ENCODE assay signal across 14 cellular contexts in genomic region chr7:100724364-100724763, GRCh38. TPM values are rescaled to one million over a fixed set of nuclear protein-coding genes. Genes with fewer than 3 reads are reported as not detected.
DNase-seq lines count a peak whose midpoint lies in the region; ATAC-seq, FAIRE-seq and TF ChIP-seq lines count a peak whose summit lies in the region.
"Not testable (repeated sequence)": the region's sequence is repeated elsewhere in the genome, so short reads cannot be mapped to it uniquely, and the experiment has no call there.
"Had no signal": no experiment of that assay in that cellular context is flagged by ENCODE, and none has a peak within 500 bp of the region (broad histone marks: within the 10 kb centered on the region; RNA-seq: fewer than 3 reads in every experiment).

No MANE protein-coding gene starts in this region.

- not testable (repeated sequence) for H3K36me3 ChIP-seq in HEK293 (ENCODE audit: control insufficient read depth in 2 of 2, insufficient read depth in 1 of 2, low read length in 2 of 2); K562 (ENCODE audit: control insufficient read depth, insufficient read depth, low read length); liver (ENCODE audit: control insufficient read depth in 4 of 4, insufficient read depth in 3 of 4, low read depth in 1 of 4, low read length in 3 of 4); pancreas

- POLR2A ChIA-PET in HEK293 (lab: Yijun Ruan, JAX), result interaction anchor here (1.4 kb wide), 1 partner anchor 138 kb away, joined by 4 read pairs; the partner anchor contains the start of genes FBXO24 and LRCH4
- POLR2A ChIA-PET in K562 (lab: Yijun Ruan, JAX), result not testable (repeated sequence)

- ATAC-seq in K562, pancreas: not testable (repeated sequence)

- not testable (repeated sequence) for H4K20me1 ChIP-seq in K562 (replicated peaks; ENCODE audit: control insufficient read depth, insufficient read depth, low read length)

- not testable (repeated sequence) for H3K27ac ChIP-seq in HEK293 (ENCODE audit: extremely low read depth, low read depth, low read length); K562 (ENCODE audit: extremely low read depth, low read depth, low read length)
- H3K27ac ChIP-seq in liver (ENCODE audit: low read depth in 1 of 2, low read length in 2 of 2) (peak overlapping the region; percentile 82 to 93), pancreas (peak overlapping the region in 3 of 4 donors; percentile 15 to 78 (median 66))

- not testable (repeated sequence) for TF ChIP-seq RAD21 in K562 (CRISPR knock-in tag; conservative IDR thresholded peaks at IDR 0.05 in 1 of 2, IDR thresholded peaks at IDR 0.05 in 1 of 2); liver (IDR thresholded peaks at IDR 0.05)

- peak overlapping the region; percentile 38 for H3K4me3 Mint-ChIP-seq in endothelial cell (ENCODE audit: unreplicated experiment)

- peaks cover 26% of the 10 kb centered on the region for H3K27me3 Mint-ChIP-seq in endothelial cell (ENCODE audit: unreplicated experiment)

- H3K9me3 Mint-ChIP-seq in endothelial cell (ENCODE audit: unreplicated experiment), result not testable (repeated sequence)

- intact Hi-C loops in K562 (cut with micrococcal nuclease), result loop anchor here (2.0 to 10.0 kb wide), 3 partner anchors 160 to 320 kb away; no protein-coding TSS in a partner anchor
- intact Hi-C loops in pancreas (cut with DNase I), result not testable (repeated sequence)

- not testable (repeated sequence) for FAIRE-seq in K562 (lab: Jason Lieb, UNC); pancreas (lab: Jason Lieb, UNC)

- H3K36me3 Mint-ChIP-seq in endothelial cell (ENCODE audit: low read depth, unreplicated experiment), result not testable (repeated sequence)

- H3K9me3 ChIP-seq in HEK293 (ENCODE audit: control insufficient read depth, insufficient read depth, low read depth, low read length); K562 (replicated peaks; ENCODE audit: control insufficient read depth, insufficient read depth, low read depth, low read length); liver (ENCODE audit: control insufficient read depth in 4 of 4, low read length in 3 of 4); pancreas: not testable (repeated sequence)

- not testable (repeated sequence) for TF ChIP-seq CTCF in HEK293 (tag by site-specific recombination; IDR thresholded peaks at IDR 0.05); K562 (IDR thresholded peaks at IDR 0.05 in 2 of 3, conservative IDR thresholded peaks at IDR 0.05 in 1 of 3; ENCODE audit: insufficient read depth in 2 of 3, low read depth in 1 of 3, low read length in 3 of 3); endothelial cell (IDR thresholded peaks at IDR 0.05; ENCODE audit: unreplicated experiment); liver (IDR thresholded peaks at IDR 0.05; ENCODE audit: low read depth, low read length, missing input control); pancreas (IDR thresholded peaks at IDR 0.05)

- H3K4me2 ChIP-seq in K562 (ENCODE audit: insufficient read depth, low read length), result not testable (repeated sequence)

- BruUV-seq in K562 (replicated peaks; lab: Mats Ljungman, UMichigan), result not testable (repeated sequence)

- DNase-seq in K562 (ENCODE audit: extremely low read depth in 1 of 4, low spot score in 3 of 4); endothelial cell (ENCODE audit: low spot score); pancreas: not testable (repeated sequence)

- H3K9me1 ChIP-seq in K562 (ENCODE audit: control insufficient read depth, insufficient read depth, low read length), result not testable (repeated sequence)

- not testable (repeated sequence) for H3K79me2 ChIP-seq in K562 (ENCODE audit: control insufficient read depth, insufficient read depth, low read length)

- not testable (repeated sequence) for H2AFZ ChIP-seq in K562 (ENCODE audit: low read depth, low read length)

- not testable (repeated sequence) for TF ChIP-seq POLR2A in K562 (conservative IDR thresholded peaks at IDR 0.05)

- TF ChIP-seq EP300 in K562 (IDR thresholded peaks at IDR 0.05; ENCODE audit: low read length), result not testable (repeated sequence)

- not testable (repeated sequence) for H3K4me1 ChIP-seq in HEK293 (ENCODE audit: control insufficient read depth, insufficient read depth, low read length)
- H3K4me1 ChIP-seq in K562 (replicated peaks in 1 of 2; ENCODE audit: control insufficient read depth in 2 of 2, insufficient read depth in 2 of 2, low read length in 2 of 2) (peaks cover 6 to 30% of the 10 kb centered on the region in 2 experiments; a peak in 3 of 5 replicates), liver (ENCODE audit: control insufficient read depth in 4 of 4, insufficient read depth in 4 of 4, low read length in 3 of 4) (peaks cover 10 to 68% (median 49%) of the 10 kb centered on the region in 4 donors), pancreas (peaks cover 0 to 14% (median 11%) of the 10 kb centered on the region in 3 donors)

- H3K27ac Mint-ChIP-seq in endothelial cell (ENCODE audit: unreplicated experiment), result not testable (repeated sequence)

- CTCF ChIA-PET in HEK293 (lab: Yijun Ruan, JAX) (interaction anchor here (0.6 to 10.1 kb wide), 13 partner anchors 8 to 567 kb away, joined by 3 to 100 read pairs (median 5); partner anchors contain the start of genes POP7, SLC12A9 and TRIP6), K562 (lab: Yijun Ruan, JAX; ENCODE audit: low intra/inter-chr PET ratio) (interaction anchor here (1.5 to 2.2 kb wide), 2 partner anchors 19 to 254 kb away, joined by 7 to 16 read pairs; partner anchors contain the start of gene POP7)

- not testable (repeated sequence) for H3K4me3 ChIP-seq in HEK293 (ENCODE audit: low read depth, low read length); K562
- peak overlapping the region in 1 of 3 donors; percentile 23 for H3K4me3 ChIP-seq in liver (ENCODE audit: low read depth in 1 of 3, low read length in 3 of 3)
- H3K4me3 ChIP-seq in pancreas, result peak overlapping the region in 2 of 4 donors; percentile 17 to 27

- 48% methylated on average over 2 of the region's 2 CpGs for WGBS in K562 (ENCODE audit: insufficient coverage, low coverage, missing lambda C conversion rate)
- WGBS in liver, result 95% methylated on average over 2 of the region's 2 CpGs
- 92 to 94% methylated on average over 2 of the region's 2 CpGs for WGBS in pancreas, 2 donors

- peaks cover 18% of the 10 kb centered on the region for H3K4me1 Mint-ChIP-seq in endothelial cell (ENCODE audit: unreplicated experiment)

- not testable (repeated sequence) for H3K9ac ChIP-seq in K562 (ENCODE audit: insufficient read depth in 1 of 2, low read depth in 2 of 2, low read length in 2 of 2)
- peak overlapping the region in 1 of 2 donors; percentile 43 for H3K9ac ChIP-seq in liver (ENCODE audit: low read depth in 1 of 2, low read length in 2 of 2)

- in situ Hi-C loops in K562 (cut with MboI), result not testable (repeated sequence)

- peaks cover 4 to 24% of the 10 kb centered on the region in 2 experiments; a peak in 4 of 5 replicates for H3K27me3 ChIP-seq in K562 (ENCODE audit: control insufficient read depth in 2 of 2, insufficient read depth in 2 of 2, low read length in 2 of 2)
- H3K27me3 ChIP-seq in liver (ENCODE audit: control insufficient read depth in 4 of 4, insufficient read depth in 4 of 4, low read length in 3 of 4); pancreas: not testable (repeated sequence)

RNA-seq across cellular contexts. Expression of gene EPO, which starts 4.1 kb away (rescaled TPM):
- total RNA-seq in K562 (2011; cell fraction: chromatin; rRNA removed; ENCODE audit: low replicate concordance), result 0.60 TPM in 1 of 2 replicates, not detected in the other
- total RNA-seq in K562 (2011; cell fraction: nucleolus; rRNA removed), result 0.26 and 0.33 TPM in 2 replicates
- not detected in 2 replicates for total RNA-seq in K562 (2011; cell fraction: nucleoplasm; rRNA removed)
- total RNA-seq in K562 (2014; rRNA removed), result 0.20 TPM in 1 of 2 replicates, not detected in the other
- total RNA-seq in K562 (2014; rRNA removed; fragmentation: Illumina TruSeq; extraction: Trizol), result not detected in 2 replicates
- not detected in 2 replicates for total RNA-seq in K562 (2015; rRNA removed; fragmentation: Illumina TruSeq; extraction: Trizol)
- not detected in 2 replicates for total RNA-seq in K562 (2021)
- polyA plus RNA-seq in K562 (2011; rRNA removed), result 0.07 and 0.20 TPM in 2 replicates
- polyA plus RNA-seq in K562 (2011; cell fraction: cytosol; rRNA removed), result 0.12 and 0.15 TPM in 2 replicates
- polyA plus RNA-seq in K562 (2011; cell fraction: nucleus; rRNA removed), result 0.29 and 0.53 TPM in 2 replicates
- polyA plus RNA-seq in K562 (2012), result 0.10 TPM in 1 of 2 replicates, not detected in the other
- polyA plus RNA-seq in K562 (2014; fragmentation: Illumina TruSeq; extraction: Trizol), result not detected in 2 replicates
- under 1 TPM in 1 of 2 experiments, not detected in 1; 0.06 TPM for polyA plus RNA-seq in K562 (2014; fragmentation: Nextera tagmentation; extraction: Ambion mirVana)
- polyA plus RNA-seq in K562 (2014; rRNA removed), result 0.41 TPM in 1 of 2 replicates, not detected in the other
- not detected in 2 replicates for polyA minus RNA-seq in K562 (2011; rRNA and poly(A)+ RNA removed)
- polyA minus RNA-seq in K562 (2011; cell fraction: cytosol; rRNA and poly(A)+ RNA removed), result not detected in 2 replicates
- not detected in 2 replicates for polyA minus RNA-seq in K562 (2011; cell fraction: nucleus; rRNA and poly(A)+ RNA removed)
- 0.33 TPM for total RNA-seq in endothelial cell (ENCODE audit: unreplicated experiment)
- 1 to 10 TPM; 1.3 to 1.5 TPM for total RNA-seq in liver
- polyA plus RNA-seq in liver, result 10 to 100 TPM in 1 of 2 donors, 1 to 10 TPM in 1; 5.3 to 22.9 TPM
- total RNA-seq in pancreas, result 1 to 10 TPM; 1.6 to 5.5 (median 3.9) TPM
- polyA plus RNA-seq in pancreas, result 1 to 10 TPM; 1.8 to 5.9 TPM
- total RNA-seq: CD4-positive, alpha-beta memory T cell; CD4-positive, CD25-positive, alpha-beta regulatory T cell; Daoy; G401; GM12878 had no signal
- polyA plus RNA-seq: AG04450; CD14-positive monocyte; CD4-positive, alpha-beta memory T cell; CD8-positive, alpha-beta memory T cell had no signal

RNA-seq across cellular contexts. Expression of gene ZAN, which starts 9.0 kb away (rescaled TPM):
- total RNA-seq in K562 (2011; cell fraction: chromatin; rRNA removed; ENCODE audit: low replicate concordance), result not detected in 2 replicates
- total RNA-seq in K562 (2011; cell fraction: nucleolus; rRNA removed), result not detected in 2 replicates
- not detected in 2 replicates for total RNA-seq in K562 (2011; cell fraction: nucleoplasm; rRNA removed)
- total RNA-seq in K562 (2014; rRNA removed), result not detected in 2 replicates
- total RNA-seq in K562 (2014; rRNA removed; fragmentation: Illumina TruSeq; extraction: Trizol), result not detected in 2 replicates
- total RNA-seq in K562 (2015; rRNA removed; fragmentation: Illumina TruSeq; extraction: Trizol), result not detected in 2 replicates
- total RNA-seq in K562 (2021), result not detected in 2 replicates
- polyA plus RNA-seq in K562 (2011; rRNA removed), result not detected in 2 replicates
- polyA plus RNA-seq in K562 (2011; cell fraction: cytosol; rRNA removed), result not detected in 2 replicates
- polyA plus RNA-seq in K562 (2011; cell fraction: nucleus; rRNA removed), result 0.01 TPM in 1 of 2 replicates, not detected in the other
- not detected in 2 replicates for polyA plus RNA-seq in K562 (2012)
- not detected in 2 replicates for polyA plus RNA-seq in K562 (2014; fragmentation: Illumina TruSeq; extraction: Trizol)
- polyA plus RNA-seq in K562 (2014; fragmentation: Nextera tagmentation; extraction: Ambion mirVana), result not detected
- polyA plus RNA-seq in K562 (2014; rRNA removed), result not detected in 2 replicates
- polyA minus RNA-seq in K562 (2011; rRNA and poly(A)+ RNA removed), result not detected in 2 replicates
- polyA minus RNA-seq in K562 (2011; cell fraction: cytosol; rRNA and poly(A)+ RNA removed), result not detected in 2 replicates
- polyA minus RNA-seq in K562 (2011; cell fraction: nucleus; rRNA and poly(A)+ RNA removed), result not detected in 2 replicates
- total RNA-seq in endothelial cell (ENCODE audit: unreplicated experiment), result 0.05 TPM
- under 1 TPM in 1 of 2 donors, not detected in 1; under 0.01 TPM for total RNA-seq in liver
- polyA plus RNA-seq in liver, result under 1 TPM in 1 of 2 donors, not detected in 1; 0.08 TPM
- total RNA-seq in pancreas, result under 1 TPM in 3 of 6 donors, not detected in 3; 0.03 to 0.05 (median 0.03) TPM
- polyA plus RNA-seq in pancreas, result under 1 TPM; 0.02 to 0.04 TPM
- total RNA-seq: A673; CD4-positive, alpha-beta memory T cell; CD4-positive, CD25-positive, alpha-beta regulatory T cell; CD8-positive, alpha-beta memory T cell; Daoy; G401; GM12878 had no signal
- polyA plus RNA-seq: AG04450; CD14-positive monocyte; CD4-positive, alpha-beta memory T cell; CD4-positive, CD25-positive, alpha-beta regulatory T cell; CD8-positive, alpha-beta memory T cell; GM12878 had no signal

RNA-seq across cellular contexts. Expression of gene POP7, which starts 18.4 kb away (rescaled TPM):
- total RNA-seq in K562 (2011; cell fraction: chromatin; rRNA removed; ENCODE audit: low replicate concordance), result 7.9 and 28.1 TPM in 2 replicates
- total RNA-seq in K562 (2011; cell fraction: nucleolus; rRNA removed), result 39.7 and 46.0 TPM in 2 replicates
- 24.5 and 27.6 TPM in 2 replicates for total RNA-seq in K562 (2011; cell fraction: nucleoplasm; rRNA removed)
- total RNA-seq in K562 (2014; rRNA removed), result 150 and 214 TPM in 2 replicates
- total RNA-seq in K562 (2014; rRNA removed; fragmentation: Illumina TruSeq; extraction: Trizol), result 46.7 and 49.9 TPM in 2 replicates
- total RNA-seq in K562 (2015; rRNA removed; fragmentation: Illumina TruSeq; extraction: Trizol), result 115 TPM in 2 replicates
- 109 TPM in 2 replicates for total RNA-seq in K562 (2021)
- polyA plus RNA-seq in K562 (2011; rRNA removed), result 43.3 and 68.9 TPM in 2 replicates
- polyA plus RNA-seq in K562 (2011; cell fraction: cytosol; rRNA removed), result 72.5 and 209 TPM in 2 replicates
- 33.6 and 51.3 TPM in 2 replicates for polyA plus RNA-seq in K562 (2011; cell fraction: nucleus; rRNA removed)
- polyA plus RNA-seq in K562 (2012), result 73.1 and 110 TPM in 2 replicates
- 46.0 and 87.4 TPM in 2 replicates for polyA plus RNA-seq in K562 (2014; fragmentation: Illumina TruSeq; extraction: Trizol)
- polyA plus RNA-seq in K562 (2014; fragmentation: Nextera tagmentation; extraction: Ambion mirVana), result 10 to 100 TPM; 11.5 to 27.1 TPM
- polyA plus RNA-seq in K562 (2014; rRNA removed), result 163 and 191 TPM in 2 replicates
- polyA minus RNA-seq in K562 (2011; rRNA and poly(A)+ RNA removed), result 7.4 and 14.3 TPM in 2 replicates
- polyA minus RNA-seq in K562 (2011; cell fraction: cytosol; rRNA and poly(A)+ RNA removed), result 17.0 and 39.1 TPM in 2 replicates
- polyA minus RNA-seq in K562 (2011; cell fraction: nucleus; rRNA and poly(A)+ RNA removed), result 11.8 and 12.6 TPM in 2 replicates
- 30.6 TPM for total RNA-seq in endothelial cell (ENCODE audit: unreplicated experiment)
- total RNA-seq in liver, result 10 to 100 TPM; 19.1 to 36.6 TPM
- 10 to 100 TPM; 31.1 to 40.1 TPM for polyA plus RNA-seq in liver
- 10 to 100 TPM; 10.5 to 19.2 (median 13.8) TPM for total RNA-seq in pancreas
- 10 to 100 TPM; 20.5 to 26.1 TPM for polyA plus RNA-seq in pancreas

RNA-seq across cellular contexts. Expression of gene GIGYF1, which starts 30.3 kb away (rescaled TPM):
- total RNA-seq in K562 (2011; cell fraction: chromatin; rRNA removed; ENCODE audit: low replicate concordance), result 84.5 and 200 TPM in 2 replicates
- total RNA-seq in K562 (2011; cell fraction: nucleolus; rRNA removed), result 145 and 152 TPM in 2 replicates
- total RNA-seq in K562 (2011; cell fraction: nucleoplasm; rRNA removed), result 94.7 and 102 TPM in 2 replicates
- total RNA-seq in K562 (2014; rRNA removed), result 30.6 and 33.6 TPM in 2 replicates
- 7.7 and 8.0 TPM in 2 replicates for total RNA-seq in K562 (2014; rRNA removed; fragmentation: Illumina TruSeq; extraction: Trizol)
- total RNA-seq in K562 (2015; rRNA removed; fragmentation: Illumina TruSeq; extraction: Trizol), result 20.0 and 21.0 TPM in 2 replicates
- total RNA-seq in K562 (2021), result 57.8 and 76.2 TPM in 2 replicates
- polyA plus RNA-seq in K562 (2011; rRNA removed), result 9.7 and 12.7 TPM in 2 replicates
- 7.7 and 14.4 TPM in 2 replicates for polyA plus RNA-seq in K562 (2011; cell fraction: cytosol; rRNA removed)
- 110 and 242 TPM in 2 replicates for polyA plus RNA-seq in K562 (2011; cell fraction: nucleus; rRNA removed)
- 26.8 and 38.9 TPM in 2 replicates for polyA plus RNA-seq in K562 (2012)
- 16.8 and 24.3 TPM in 2 replicates for polyA plus RNA-seq in K562 (2014; fragmentation: Illumina TruSeq; extraction: Trizol)
- 1 to 10 TPM in 1 of 2 experiments, under 1 TPM in 1; 0.56 to 1.6 TPM for polyA plus RNA-seq in K562 (2014; fragmentation: Nextera tagmentation; extraction: Ambion mirVana)
- polyA plus RNA-seq in K562 (2014; rRNA removed), result 39.5 and 59.2 TPM in 2 replicates
- 3.1 and 4.1 TPM in 2 replicates for polyA minus RNA-seq in K562 (2011; rRNA and poly(A)+ RNA removed)
- 11.6 and 11.9 TPM in 2 replicates for polyA minus RNA-seq in K562 (2011; cell fraction: cytosol; rRNA and poly(A)+ RNA removed)
- polyA minus RNA-seq in K562 (2011; cell fraction: nucleus; rRNA and poly(A)+ RNA removed), result 40.9 and 52.5 TPM in 2 replicates
- 70.6 TPM for total RNA-seq in endothelial cell (ENCODE audit: unreplicated experiment)
- 10 to 100 TPM; 12.7 TPM for total RNA-seq in liver
- 1 to 10 TPM; 6.8 to 7.5 TPM for polyA plus RNA-seq in liver
- total RNA-seq in pancreas, result 10 to 100 TPM; 19.2 to 33.9 (median 26.9) TPM
- 10 to 100 TPM; 48.8 to 76.2 TPM for polyA plus RNA-seq in pancreas

RNA-seq across cellular contexts. Expression of gene GNB2, which starts 50.8 kb away (rescaled TPM):
- total RNA-seq in K562 (2011; cell fraction: chromatin; rRNA removed; ENCODE audit: low replicate concordance), result 52.2 and 165 TPM in 2 replicates
- total RNA-seq in K562 (2011; cell fraction: nucleolus; rRNA removed), result 119 and 144 TPM in 2 replicates
- 70.5 and 76.0 TPM in 2 replicates for total RNA-seq in K562 (2011; cell fraction: nucleoplasm; rRNA removed)
- total RNA-seq in K562 (2014; rRNA removed), result 125 and 171 TPM in 2 replicates
- 25.4 and 37.1 TPM in 2 replicates for total RNA-seq in K562 (2014; rRNA removed; fragmentation: Illumina TruSeq; extraction: Trizol)
- 74.1 and 78.5 TPM in 2 replicates for total RNA-seq in K562 (2015; rRNA removed; fragmentation: Illumina TruSeq; extraction: Trizol)
- 320 and 323 TPM in 2 replicates for total RNA-seq in K562 (2021)
- polyA plus RNA-seq in K562 (2011; rRNA removed), result 83.8 and 104 TPM in 2 replicates
- 142 and 275 TPM in 2 replicates for polyA plus RNA-seq in K562 (2011; cell fraction: cytosol; rRNA removed)
- polyA plus RNA-seq in K562 (2011; cell fraction: nucleus; rRNA removed), result 125 and 179 TPM in 2 replicates
- 243 and 314 TPM in 2 replicates for polyA plus RNA-seq in K562 (2012)
- 212 and 251 TPM in 2 replicates for polyA plus RNA-seq in K562 (2014; fragmentation: Illumina TruSeq; extraction: Trizol)
- 1 to 10 TPM in 1 of 2 experiments, under 1 TPM in 1; 0.65 to 5.2 TPM for polyA plus RNA-seq in K562 (2014; fragmentation: Nextera tagmentation; extraction: Ambion mirVana)
- 189 and 193 TPM in 2 replicates for polyA plus RNA-seq in K562 (2014; rRNA removed)
- 21.4 and 50.9 TPM in 2 replicates for polyA minus RNA-seq in K562 (2011; rRNA and poly(A)+ RNA removed)
- 89.4 and 98.0 TPM in 2 replicates for polyA minus RNA-seq in K562 (2011; cell fraction: cytosol; rRNA and poly(A)+ RNA removed)
- polyA minus RNA-seq in K562 (2011; cell fraction: nucleus; rRNA and poly(A)+ RNA removed), result 23.0 and 27.4 TPM in 2 replicates
- 336 TPM for total RNA-seq in endothelial cell (ENCODE audit: unreplicated experiment)
- total RNA-seq in liver, result 10 to 100 TPM; 57.9 to 88.5 TPM
- 100 to 1,000 TPM in 1 of 2 donors, 10 to 100 TPM in 1; 37.6 to 133 TPM for polyA plus RNA-seq in liver
- total RNA-seq in pancreas, result 100 to 1,000 TPM in 5 of 6 donors, 10 to 100 TPM in 1; 84.7 to 118 (median 104) TPM
- 100 to 1,000 TPM in 1 of 2 donors, 10 to 100 TPM in 1; 82.2 to 151 TPM for polyA plus RNA-seq in pancreas
